ENCODE assay signal across 1 cellular context in the genomic region with DNA sequence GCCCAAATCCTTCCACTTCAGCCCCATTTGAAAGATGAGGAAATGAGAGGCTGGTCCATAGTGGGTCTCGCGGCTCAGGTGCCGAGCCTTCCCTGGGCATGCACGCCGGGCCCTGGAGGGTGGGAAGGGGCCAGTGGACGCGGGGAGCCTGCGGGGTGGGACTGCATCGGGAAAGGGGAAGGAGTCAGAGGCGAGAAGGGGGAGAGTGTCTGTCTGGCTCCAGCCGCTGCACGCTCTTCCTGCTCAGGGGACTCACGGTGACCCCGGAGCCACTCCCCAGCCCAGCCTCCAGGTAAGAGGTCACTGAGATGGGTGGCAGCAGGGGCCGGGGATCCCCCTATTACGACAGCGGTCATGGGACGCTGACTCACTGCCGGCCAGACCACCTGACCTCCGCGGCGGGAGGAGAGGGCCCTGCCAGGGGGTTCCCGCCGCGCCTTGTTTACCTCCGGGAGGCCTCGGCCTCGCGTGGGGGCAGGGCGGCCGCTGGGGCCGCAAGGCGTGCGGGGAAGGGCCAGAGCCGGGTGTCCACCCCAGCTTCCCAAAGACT.
TF ChIP-seq lines count a peak whose summit lies in the region.

No MANE protein-coding gene starts in this region.

TF ChIP-seq in HepG2, 621 proteins besides CTCF, POLR2A, EP300 and RAD21 (continued from another document and continues in another):
- TF ChIP-seq, protein P1, sequence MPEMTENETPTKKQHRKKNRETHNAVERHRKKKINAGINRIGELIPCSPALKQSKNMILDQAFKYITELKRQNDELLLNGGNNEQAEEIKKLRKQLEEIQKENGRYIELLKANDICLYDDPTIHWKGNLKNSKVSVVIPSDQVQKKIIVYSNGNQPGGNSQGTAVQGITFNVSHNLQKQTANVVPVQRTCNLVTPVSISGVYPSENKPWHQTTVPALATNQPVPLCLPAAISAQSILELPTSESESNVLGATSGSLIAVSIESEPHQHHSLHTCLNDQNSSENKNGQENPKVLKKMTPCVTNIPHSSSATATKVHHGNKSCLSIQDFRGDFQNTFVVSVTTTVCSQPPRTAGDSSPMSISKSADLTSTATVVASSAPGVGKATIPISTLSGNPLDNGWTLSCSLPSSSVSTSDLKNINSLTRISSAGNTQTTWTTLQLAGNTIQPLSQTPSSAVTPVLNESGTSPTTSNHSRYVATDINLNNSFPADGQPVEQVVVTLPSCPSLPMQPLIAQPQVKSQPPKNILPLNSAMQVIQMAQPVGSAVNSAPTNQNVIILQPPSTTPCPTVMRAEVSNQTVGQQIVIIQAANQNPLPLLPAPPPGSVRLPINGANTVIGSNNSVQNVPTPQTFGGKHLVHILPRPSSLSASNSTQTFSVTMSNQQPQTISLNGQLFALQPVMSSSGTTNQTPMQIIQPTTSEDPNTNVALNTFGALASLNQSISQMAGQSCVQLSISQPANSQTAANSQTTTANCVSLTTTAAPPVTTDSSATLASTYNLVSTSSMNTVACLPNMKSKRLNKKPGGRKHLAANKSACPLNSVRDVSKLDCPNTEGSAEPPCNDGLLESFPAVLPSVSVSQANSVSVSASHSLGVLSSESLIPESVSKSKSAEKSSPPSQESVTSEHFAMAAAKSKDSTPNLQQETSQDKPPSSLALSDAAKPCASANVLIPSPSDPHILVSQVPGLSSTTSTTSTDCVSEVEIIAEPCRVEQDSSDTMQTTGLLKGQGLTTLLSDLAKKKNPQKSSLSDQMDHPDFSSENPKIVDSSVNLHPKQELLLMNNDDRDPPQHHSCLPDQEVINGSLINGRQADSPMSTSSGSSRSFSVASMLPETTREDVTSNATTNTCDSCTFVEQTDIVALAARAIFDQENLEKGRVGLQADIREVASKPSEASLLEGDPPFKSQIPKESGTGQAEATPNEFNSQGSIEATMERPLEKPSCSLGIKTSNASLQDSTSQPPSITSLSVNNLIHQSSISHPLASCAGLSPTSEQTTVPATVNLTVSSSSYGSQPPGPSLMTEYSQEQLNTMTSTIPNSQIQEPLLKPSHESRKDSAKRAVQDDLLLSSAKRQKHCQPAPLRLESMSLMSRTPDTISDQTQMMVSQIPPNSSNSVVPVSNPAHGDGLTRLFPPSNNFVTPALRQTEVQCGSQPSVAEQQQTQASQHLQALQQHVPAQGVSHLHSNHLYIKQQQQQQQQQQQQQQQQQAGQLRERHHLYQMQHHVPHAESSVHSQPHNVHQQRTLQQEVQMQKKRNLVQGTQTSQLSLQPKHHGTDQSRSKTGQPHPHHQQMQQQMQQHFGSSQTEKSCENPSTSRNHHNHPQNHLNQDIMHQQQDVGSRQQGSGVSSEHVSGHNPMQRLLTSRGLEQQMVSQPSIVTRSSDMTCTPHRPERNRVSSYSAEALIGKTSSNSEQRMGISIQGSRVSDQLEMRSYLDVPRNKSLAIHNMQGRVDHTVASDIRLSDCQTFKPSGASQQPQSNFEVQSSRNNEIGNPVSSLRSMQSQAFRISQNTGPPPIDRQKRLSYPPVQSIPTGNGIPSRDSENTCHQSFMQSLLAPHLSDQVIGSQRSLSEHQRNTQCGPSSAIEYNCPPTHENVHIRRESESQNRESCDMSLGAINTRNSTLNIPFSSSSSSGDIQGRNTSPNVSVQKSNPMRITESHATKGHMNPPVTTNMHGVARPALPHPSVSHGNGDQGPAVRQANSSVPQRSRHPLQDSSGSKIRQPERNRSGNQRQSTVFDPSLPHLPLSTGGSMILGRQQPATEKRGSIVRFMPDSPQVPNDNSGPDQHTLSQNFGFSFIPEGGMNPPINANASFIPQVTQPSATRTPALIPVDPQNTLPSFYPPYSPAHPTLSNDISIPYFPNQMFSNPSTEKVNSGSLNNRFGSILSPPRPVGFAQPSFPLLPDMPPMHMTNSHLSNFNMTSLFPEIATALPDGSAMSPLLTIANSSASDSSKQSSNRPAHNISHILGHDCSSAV (CRISPR knock-in tag; IDR thresholded peaks at IDR 0.05; ENCODE audit: borderline replicate concordance), result 0 out of 2 replicates have a peak, but pooled peaks have one; percentile 71
- TF ChIP-seq TOE1 (CRISPR knock-in tag; IDR thresholded peaks at IDR 0.05) (no peak), ZNF546 (CRISPR knock-in tag; conservative IDR thresholded peaks at IDR 0.05) (no peak), KDM5B (CRISPR knock-in tag; IDR thresholded peaks at IDR 0.05; ENCODE audit: borderline replicate concordance) (peak; percentile 82; the same call in 1 of the 2 replicates), RARA (CRISPR knock-in tag; IDR thresholded peaks at IDR 0.05) (peak; percentile 99), HDAC2 (CRISPR knock-in tag; IDR thresholded peaks at IDR 0.05) (peak; percentile 75), NR2C2 (CRISPR knock-in tag; IDR thresholded peaks at IDR 0.05; ENCODE audit: borderline replicate concordance) (peak; percentile 97), JUN (CRISPR knock-in tag; IDR thresholded peaks at IDR 0.05) (peak; percentile 82; the same call in 1 of the 2 replicates)
- TF ChIP-seq, protein P2, sequence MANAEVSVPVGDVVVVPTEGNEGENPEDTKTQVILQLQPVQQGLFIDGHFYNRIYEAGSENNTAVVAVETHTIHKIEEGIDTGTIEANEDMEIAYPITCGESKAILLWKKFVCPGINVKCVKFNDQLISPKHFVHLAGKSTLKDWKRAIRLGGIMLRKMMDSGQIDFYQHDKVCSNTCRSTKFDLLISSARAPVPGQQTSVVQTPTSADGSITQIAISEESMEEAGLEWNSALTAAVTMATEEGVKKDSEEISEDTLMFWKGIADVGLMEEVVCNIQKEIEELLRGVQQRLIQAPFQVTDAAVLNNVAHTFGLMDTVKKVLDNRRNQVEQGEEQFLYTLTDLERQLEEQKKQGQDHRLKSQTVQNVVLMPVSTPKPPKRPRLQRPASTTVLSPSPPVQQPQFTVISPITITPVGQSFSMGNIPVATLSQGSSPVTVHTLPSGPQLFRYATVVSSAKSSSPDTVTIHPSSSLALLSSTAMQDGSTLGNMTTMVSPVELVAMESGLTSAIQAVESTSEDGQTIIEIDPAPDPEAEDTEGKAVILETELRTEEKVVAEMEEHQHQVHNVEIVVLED (CRISPR knock-in tag; IDR thresholded peaks at IDR 0.05; ENCODE audit: borderline replicate concordance), result peak; percentile 55; the same call in 1 of the 2 replicates
- TF ChIP-seq, protein P3, sequence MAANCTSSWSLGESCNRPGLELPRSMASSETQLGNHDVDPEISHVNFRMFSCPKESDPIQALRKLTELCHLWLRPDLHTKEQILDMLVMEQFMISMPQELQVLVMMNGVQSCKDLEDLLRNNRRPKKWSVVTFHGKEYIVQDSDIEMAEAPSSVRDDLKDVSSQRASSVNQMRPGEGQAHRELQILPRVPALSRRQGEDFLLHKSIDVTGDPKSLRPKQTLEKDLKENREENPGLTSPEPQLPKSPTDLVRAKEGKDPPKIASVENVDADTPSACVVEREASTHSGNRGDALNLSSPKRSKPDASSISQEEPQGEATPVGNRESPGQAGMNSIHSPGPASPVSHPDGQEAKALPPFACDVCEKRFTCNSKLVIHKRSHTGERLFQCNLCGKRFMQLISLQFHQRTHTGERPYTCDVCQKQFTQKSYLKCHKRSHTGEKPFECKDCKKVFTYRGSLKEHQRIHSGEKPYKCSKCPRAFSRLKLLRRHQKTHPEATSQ (CRISPR knock-in tag; IDR thresholded peaks at IDR 0.05; ENCODE audit: borderline replicate concordance), result peak; percentile 57; the same call in 1 of the 2 replicates
- TF ChIP-seq, protein P4, sequence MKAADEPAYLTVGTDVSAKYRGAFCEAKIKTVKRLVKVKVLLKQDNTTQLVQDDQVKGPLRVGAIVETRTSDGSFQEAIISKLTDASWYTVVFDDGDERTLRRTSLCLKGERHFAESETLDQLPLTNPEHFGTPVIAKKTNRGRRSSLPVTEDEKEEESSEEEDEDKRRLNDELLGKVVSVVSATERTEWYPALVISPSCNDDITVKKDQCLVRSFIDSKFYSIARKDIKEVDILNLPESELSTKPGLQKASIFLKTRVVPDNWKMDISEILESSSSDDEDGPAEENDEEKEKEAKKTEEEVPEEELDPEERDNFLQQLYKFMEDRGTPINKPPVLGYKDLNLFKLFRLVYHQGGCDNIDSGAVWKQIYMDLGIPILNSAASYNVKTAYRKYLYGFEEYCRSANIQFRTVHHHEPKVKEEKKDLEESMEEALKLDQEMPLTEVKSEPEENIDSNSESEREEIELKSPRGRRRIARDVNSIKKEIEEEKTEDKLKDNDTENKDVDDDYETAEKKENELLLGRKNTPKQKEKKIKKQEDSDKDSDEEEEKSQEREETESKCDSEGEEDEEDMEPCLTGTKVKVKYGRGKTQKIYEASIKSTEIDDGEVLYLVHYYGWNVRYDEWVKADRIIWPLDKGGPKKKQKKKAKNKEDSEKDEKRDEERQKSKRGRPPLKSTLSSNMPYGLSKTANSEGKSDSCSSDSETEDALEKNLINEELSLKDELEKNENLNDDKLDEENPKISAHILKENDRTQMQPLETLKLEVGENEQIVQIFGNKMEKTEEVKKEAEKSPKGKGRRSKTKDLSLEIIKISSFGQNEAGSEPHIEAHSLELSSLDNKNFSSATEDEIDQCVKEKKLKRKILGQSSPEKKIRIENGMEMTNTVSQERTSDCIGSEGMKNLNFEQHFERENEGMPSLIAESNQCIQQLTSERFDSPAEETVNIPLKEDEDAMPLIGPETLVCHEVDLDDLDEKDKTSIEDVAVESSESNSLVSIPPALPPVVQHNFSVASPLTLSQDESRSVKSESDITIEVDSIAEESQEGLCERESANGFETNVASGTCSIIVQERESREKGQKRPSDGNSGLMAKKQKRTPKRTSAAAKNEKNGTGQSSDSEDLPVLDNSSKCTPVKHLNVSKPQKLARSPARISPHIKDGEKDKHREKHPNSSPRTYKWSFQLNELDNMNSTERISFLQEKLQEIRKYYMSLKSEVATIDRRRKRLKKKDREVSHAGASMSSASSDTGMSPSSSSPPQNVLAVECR (CRISPR knock-in tag; IDR thresholded peaks at IDR 0.05; ENCODE audit: borderline replicate concordance), result peak; percentile 96
- TF ChIP-seq, protein P5, sequence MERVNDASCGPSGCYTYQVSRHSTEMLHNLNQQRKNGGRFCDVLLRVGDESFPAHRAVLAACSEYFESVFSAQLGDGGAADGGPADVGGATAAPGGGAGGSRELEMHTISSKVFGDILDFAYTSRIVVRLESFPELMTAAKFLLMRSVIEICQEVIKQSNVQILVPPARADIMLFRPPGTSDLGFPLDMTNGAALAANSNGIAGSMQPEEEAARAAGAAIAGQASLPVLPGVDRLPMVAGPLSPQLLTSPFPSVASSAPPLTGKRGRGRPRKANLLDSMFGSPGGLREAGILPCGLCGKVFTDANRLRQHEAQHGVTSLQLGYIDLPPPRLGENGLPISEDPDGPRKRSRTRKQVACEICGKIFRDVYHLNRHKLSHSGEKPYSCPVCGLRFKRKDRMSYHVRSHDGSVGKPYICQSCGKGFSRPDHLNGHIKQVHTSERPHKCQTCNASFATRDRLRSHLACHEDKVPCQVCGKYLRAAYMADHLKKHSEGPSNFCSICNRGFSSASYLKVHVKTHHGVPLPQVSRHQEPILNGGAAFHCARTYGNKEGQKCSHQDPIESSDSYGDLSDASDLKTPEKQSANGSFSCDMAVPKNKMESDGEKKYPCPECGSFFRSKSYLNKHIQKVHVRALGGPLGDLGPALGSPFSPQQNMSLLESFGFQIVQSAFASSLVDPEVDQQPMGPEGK (CRISPR knock-in tag; IDR thresholded peaks at IDR 0.05), result peak; percentile 83; the same call in 1 of the 2 replicates
- TF ChIP-seq, protein P6, sequence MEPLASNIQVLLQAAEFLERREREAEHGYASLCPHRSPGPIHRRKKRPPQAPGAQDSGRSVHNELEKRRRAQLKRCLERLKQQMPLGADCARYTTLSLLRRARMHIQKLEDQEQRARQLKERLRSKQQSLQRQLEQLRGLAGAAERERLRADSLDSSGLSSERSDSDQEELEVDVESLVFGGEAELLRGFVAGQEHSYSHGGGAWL (CRISPR knock-in tag; IDR thresholded peaks at IDR 0.05), result 0 out of 2 replicates have a peak, but pooled peaks have one; percentile 33
- TF ChIP-seq, protein P7, sequence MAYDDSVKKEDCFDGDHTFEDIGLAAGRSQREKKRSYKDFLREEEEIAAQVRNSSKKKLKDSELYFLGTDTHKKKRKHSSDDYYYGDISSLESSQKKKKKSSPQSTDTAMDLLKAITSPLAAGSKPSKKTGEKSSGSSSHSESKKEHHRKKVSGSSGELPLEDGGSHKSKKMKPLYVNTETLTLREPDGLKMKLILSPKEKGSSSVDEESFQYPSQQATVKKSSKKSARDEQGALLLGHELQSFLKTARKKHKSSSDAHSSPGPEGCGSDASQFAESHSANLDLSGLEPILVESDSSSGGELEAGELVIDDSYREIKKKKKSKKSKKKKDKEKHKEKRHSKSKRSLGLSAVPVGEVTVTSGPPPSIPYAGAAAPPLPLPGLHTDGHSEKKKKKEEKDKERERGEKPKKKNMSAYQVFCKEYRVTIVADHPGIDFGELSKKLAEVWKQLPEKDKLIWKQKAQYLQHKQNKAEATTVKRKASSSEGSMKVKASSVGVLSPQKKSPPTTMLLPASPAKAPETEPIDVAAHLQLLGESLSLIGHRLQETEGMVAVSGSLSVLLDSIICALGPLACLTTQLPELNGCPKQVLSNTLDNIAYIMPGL (CRISPR knock-in tag; IDR thresholded peaks at IDR 0.05; ENCODE audit: borderline replicate concordance in 1 of 2, low read depth in 1 of 2), result 0 out of 4 replicates have a peak, but pooled peaks of 1 of the 2 experiments have one; percentile 65
- TF ChIP-seq, protein P8, sequence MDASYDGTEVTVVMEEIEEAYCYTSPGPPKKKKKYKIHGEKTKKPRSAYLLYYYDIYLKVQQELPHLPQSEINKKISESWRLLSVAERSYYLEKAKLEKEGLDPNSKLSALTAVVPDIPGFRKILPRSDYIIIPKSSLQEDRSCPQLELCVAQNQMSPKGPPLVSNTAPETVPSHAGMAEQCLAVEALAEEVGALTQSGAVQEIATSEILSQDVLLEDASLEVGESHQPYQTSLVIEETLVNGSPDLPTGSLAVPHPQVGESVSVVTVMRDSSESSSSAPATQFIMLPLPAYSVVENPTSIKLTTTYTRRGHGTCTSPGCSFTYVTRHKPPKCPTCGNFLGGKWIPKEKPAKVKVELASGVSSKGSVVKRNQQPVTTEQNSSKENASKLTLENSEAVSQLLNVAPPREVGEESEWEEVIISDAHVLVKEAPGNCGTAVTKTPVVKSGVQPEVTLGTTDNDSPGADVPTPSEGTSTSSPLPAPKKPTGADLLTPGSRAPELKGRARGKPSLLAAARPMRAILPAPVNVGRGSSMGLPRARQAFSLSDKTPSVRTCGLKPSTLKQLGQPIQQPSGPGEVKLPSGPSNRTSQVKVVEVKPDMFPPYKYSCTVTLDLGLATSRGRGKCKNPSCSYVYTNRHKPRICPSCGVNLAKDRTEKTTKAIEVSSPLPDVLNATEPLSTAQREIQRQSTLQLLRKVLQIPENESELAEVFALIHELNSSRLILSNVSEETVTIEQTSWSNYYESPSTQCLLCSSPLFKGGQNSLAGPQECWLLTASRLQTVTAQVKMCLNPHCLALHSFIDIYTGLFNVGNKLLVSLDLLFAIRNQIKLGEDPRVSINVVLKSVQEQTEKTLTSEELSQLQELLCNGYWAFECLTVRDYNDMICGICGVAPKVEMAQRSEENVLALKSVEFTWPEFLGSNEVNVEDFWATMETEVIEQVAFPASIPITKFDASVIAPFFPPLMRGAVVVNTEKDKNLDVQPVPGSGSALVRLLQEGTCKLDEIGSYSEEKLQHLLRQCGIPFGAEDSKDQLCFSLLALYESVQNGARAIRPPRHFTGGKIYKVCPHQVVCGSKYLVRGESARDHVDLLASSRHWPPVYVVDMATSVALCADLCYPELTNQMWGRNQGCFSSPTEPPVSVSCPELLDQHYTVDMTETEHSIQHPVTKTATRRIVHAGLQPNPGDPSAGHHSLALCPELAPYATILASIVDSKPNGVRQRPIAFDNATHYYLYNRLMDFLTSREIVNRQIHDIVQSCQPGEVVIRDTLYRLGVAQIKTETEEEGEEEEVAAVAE (CRISPR knock-in tag; IDR thresholded peaks at IDR 0.05; ENCODE audit: borderline replicate concordance), result no peak; the same call in none of the 2 replicates
